In genomic region chr7:116324582-116324981, GRCh38 we compare ENCODE assay signal across 17 cellular contexts.
"Had no signal": no experiment of that assay in that cellular context is flagged by ENCODE, and none has a peak within 500 bp of the region (broad histone marks: within the 10 kb centered on the region; RNA-seq: fewer than 3 reads in every experiment).

No MANE protein-coding gene starts in this region.

- H3K4me3 ChIP-seq: cardiac muscle cell, left lung, tibial nerve, uterus had no signal

- FAIRE-seq: TTC549 had no signal

- H3K27ac ChIP-seq: cardiac muscle cell, epithelial cell of prostate, foreskin keratinocyte, left lung, tibial nerve had no signal

- H3K27me3 ChIP-seq: cardiac muscle cell, foreskin keratinocyte, left lung, tibial nerve, uterus had no signal

- H3K4me1 ChIP-seq: left lung, uterus had no signal

- H3K36me3 ChIP-seq: cardiac muscle cell, left lung, tibial nerve, uterus had no signal

- H3K9me3 ChIP-seq: left lung, tibial nerve, uterus had no signal

- DNase-seq: activated CD4-positive, alpha-beta T cell treated with anti-CD3 and anti-CD28 coated beads, Interleukin-2, amount 50 U/mL, for 4 hours; activated gamma-delta T cell; foreskin keratinocyte; hippocampal formation; islet precursor cell; left lung; midbrain; posterior cingulate gyrus; stimulated activated CD4-positive, alpha-beta T cell treated with anti-CD3 and anti-CD28 coated beads, Interleukin-12 subunit alpha, Interleukin-12 subunit beta, amount 100 ng/mL, for 4 hours; stimulated activated CD4-positive, alpha-beta T cell treated with anti-CD3 and anti-CD28 coated beads, Interleukin-2, amount 100 ng/mL, for 24 hours; stimulated activated naive CD4-positive, alpha-beta T cell treated with Interleukin-2 at 50 U/mL for 16 hours; substantia nigra; uterus had no signal
